Comparison of ENCODE assay signal across 8 cellular contexts in genomic region chr5:72244862-72245371, GRCh38.
DNase-seq lines count a peak whose midpoint lies in the region; ATAC-seq, FAIRE-seq and TF ChIP-seq lines count a peak whose summit lies in the region.

No MANE protein-coding gene starts in this region.

- FAIRE-seq in pancreas (lab: Jason Lieb, UNC): no peak

- whole genome bisulfite sequencing in pancreas, 2 donors: 70 to 86% methylated on average over 2 of the region's 2 CpGs

- TF ChIP-seq CTCF in RWPE1 (conservative IDR thresholded peaks at IDR 0.05; ENCODE audit: low read depth): peak; percentile 32; the same call in 1 of the 2 replicates
- TF ChIP-seq CTCF in fibroblast of lung (conservative IDR thresholded peaks at IDR 0.05 in 1 of 2, IDR thresholded peaks at IDR 0.05 in 1 of 2; ENCODE audit: low read depth in 1 of 2, low read length in 2 of 2): peak; percentile 20 to 53
- peak in 1 of 4 donors; percentile 23 for TF ChIP-seq CTCF in pancreas (IDR thresholded peaks at IDR 0.05)

- no peaks in the 10 kb centered on the region for H3K36me3 ChIP-seq in fibroblast of lung (ENCODE audit: control insufficient read depth, insufficient read depth, low read length)
- no peaks in the 10 kb centered on the region for H3K36me3 ChIP-seq in pancreas

- no peak overlapping the region for H3K9ac ChIP-seq in fibroblast of lung (ENCODE audit: insufficient read depth, low read length)

- no peak overlapping the region for H3K4me2 ChIP-seq in fibroblast of lung (ENCODE audit: extremely low read depth, insufficient read depth, low read length)

- H2AFZ ChIP-seq in fibroblast of lung (ENCODE audit: low read length): no peak overlapping the region

- peaks cover 4% of the 10 kb centered on the region for H3K36me3 Mint-ChIP-seq in activated T-cell treated with anti-CD3 and anti-CD28 coated beads, Interleukin-2, amount 50 U/mL, for 4 hours (ENCODE audit: insufficient read depth)

- intact Hi-C loops in pancreas (cut with DNase I): no loop called here

- CTCF ChIA-PET in RWPE1 (lab: Yijun Ruan, JAX): interaction anchor here (0.9 kb wide), 2 partner anchors 18 to 162 kb away, joined by 3 to 5 read pairs; no protein-coding TSS in a partner anchor

- H3K4me1 ChIP-seq in fibroblast of lung (ENCODE audit: control insufficient read depth, extremely low read depth, insufficient read depth, low read length) (peaks cover 21% of the 10 kb centered on the region), pancreas (peaks cover 0 to 20% (median 16%) of the 10 kb centered on the region in 3 donors)

- H3K9me3 Mint-ChIP-seq in activated T-cell treated with anti-CD3 and anti-CD28 coated beads, Interleukin-2, amount 50 U/mL, for 4 hours: no peaks in the 10 kb centered on the region

- POLR2A ChIA-PET in RWPE1 (lab: Yijun Ruan, JAX; ENCODE audit: low non-redundant PET): no interaction called here

- no peaks in the 10 kb centered on the region for H4K20me1 ChIP-seq in fibroblast of lung (ENCODE audit: control insufficient read depth, extremely low read depth, insufficient read depth, low read length)

- DNase-seq in DMS53 treated with DMSO at 0.1 percent for 48 hours (lab: John Stamatoyannopoulos, UW; ENCODE audit: unreplicated experiment) (peak; percentile 37), RWPE1 (ENCODE audit: low spot score) (peak; percentile 16), fibroblast of lung (ENCODE audit: low read depth in 2 of 2) (peak; percentile 62 to 66), pancreas (peak in 1 of 6 donors; percentile 36), NCI-H187 treated with DMSO at 0.1 percent for 48 hours (lab: John Stamatoyannopoulos, UW) (no peak)
- DNase-seq in activated T-cell treated with anti-CD3 and anti-CD28 coated beads, Interleukin-2, amount 50 U/mL, for 4 hours: no peak

- no peak overlapping the region for H3K4me3 ChIP-seq in fibroblast of lung (replicated peaks in 1 of 4; ENCODE audit: control extremely low read depth in 1 of 4, insufficient read depth in 1 of 4, low read depth in 3 of 4, low read length in 4 of 4)
- no peak overlapping the region for H3K4me3 ChIP-seq in pancreas

- H3K79me2 ChIP-seq in fibroblast of lung (ENCODE audit: control insufficient read depth, insufficient read depth, low read length): peaks cover 2% of the 10 kb centered on the region

- no peaks in the 10 kb centered on the region for H3K27me3 ChIP-seq in fibroblast of lung (ENCODE audit: control insufficient read depth, insufficient read depth, low read length)
- H3K27me3 ChIP-seq in pancreas: no peaks in the 10 kb centered on the region

- ATAC-seq in GM19438 (IDR thresholded peaks at IDR 0.05; ENCODE audit: low read depth, unreplicated experiment): peak; percentile 92
- peak; percentile 80 for ATAC-seq in HG03457 (IDR thresholded peaks at IDR 0.05; ENCODE audit: unreplicated experiment)
- peak; percentile 21 to 75 (median 66) for ATAC-seq in pancreas
- no peak for ATAC-seq in activated T-cell treated with anti-CD3 and anti-CD28 coated beads, Interleukin-2, amount 50 U/mL, for 4 hours

- H3K4me1 Mint-ChIP-seq in activated T-cell treated with anti-CD3 and anti-CD28 coated beads, Interleukin-2, amount 50 U/mL, for 4 hours (ENCODE audit: low read depth): peaks cover 18% of the 10 kb centered on the region

- no peak overlapping the region for H3K27ac ChIP-seq in RWPE1
- H3K27ac ChIP-seq in fibroblast of lung (ENCODE audit: insufficient read depth, low read length): no peak overlapping the region
- H3K27ac ChIP-seq in pancreas: no peak overlapping the region

- H3K9me3 ChIP-seq in fibroblast of lung (ENCODE audit: control insufficient read depth, insufficient read depth, low read depth, low read length) (no peaks in the 10 kb centered on the region), pancreas (no peaks in the 10 kb centered on the region)

- H3K27me3 Mint-ChIP-seq in activated T-cell treated with anti-CD3 and anti-CD28 coated beads, Interleukin-2, amount 50 U/mL, for 4 hours (ENCODE audit: low read depth): no peaks in the 10 kb centered on the region

- no peak overlapping the region for H3K4me3 Mint-ChIP-seq in activated T-cell treated with anti-CD3 and anti-CD28 coated beads, Interleukin-2, amount 50 U/mL, for 4 hours

Comparison
In these comparisons a context has a peak if more than half of its experiments do, and no peak if none do; other contexts are left out.
1. DNase-seq: peak in DMS53 treated with DMSO at 0.1 percent for 48 hours (single experiment), RWPE1 (single experiment) and fibroblast of lung (2 of 2); none in activated T-cell treated with anti-CD3 and anti-CD28 coated beads, Interleukin-2, amount 50 U/mL, for 4 hours (single experiment) and NCI-H187 treated with DMSO at 0.1 percent for 48 hours (single experiment).
2. ATAC-seq: peak in GM19438 (single experiment), HG03457 (single experiment) and pancreas (4 of 4); none in activated T-cell treated with anti-CD3 and anti-CD28 coated beads, Interleukin-2, amount 50 U/mL, for 4 hours (0 of 2).